In genomic region chr17:21284319-21285163, GRCh38 we compare ENCODE assay signal across 7 cellular contexts.
DNase-seq lines count a peak whose midpoint lies in the region; ATAC-seq, FAIRE-seq and TF ChIP-seq lines count a peak whose summit lies in the region.

MAP2K3 (plus strand) TSS chr17:21284711; CDS start chr17:21284921, 210 bp downstream.

- peak; percentile 88 for DNase-seq in GM18507 (ENCODE audit: extremely low spot score, insufficient read length, low read depth)
- peak; percentile 77 for DNase-seq in NCI-H2029 treated with DMSO at 0.1 percent for 48 hours (lab: John Stamatoyannopoulos, UW)
- peak; percentile 98 for DNase-seq in T1000 (lab: John Stamatoyannopoulos, UW)
- peak; percentile 100 for DNase-seq in astrocyte of the hippocampus (ENCODE audit: low read depth, low spot score)
- DNase-seq in hippocampal formation (lab: John Stamatoyannopoulos, UW): peak; percentile 99
- peak; percentile 99 for DNase-seq in retinal pigment epithelial cell (ENCODE audit: low read depth)

- peak; percentile 77 for ATAC-seq in HG02981 (IDR thresholded peaks at IDR 0.05; ENCODE audit: unreplicated experiment)

- H3K4me3 ChIP-seq in retinal pigment epithelial cell (ENCODE audit: low read length): peak within 1 kb of the TSS; percentile 97

- no peak for TF ChIP-seq CTCF in retinal pigment epithelial cell (conservative IDR thresholded peaks at IDR 0.05; ENCODE audit: low read depth, low read length)

- peak; percentile 99 for FAIRE-seq in GM18507 (lab: Jason Lieb, UNC)

Comparison
In these comparisons a context has a peak if more than half of its experiments do, and no peak if none do; other contexts are left out.
1. Peak in every context shown above with its lines: DNase-seq, ATAC-seq and H3K4me3 ChIP-seq.